Comparison of ENCODE assay signal across 36 cellular contexts in the genomic region with DNA sequence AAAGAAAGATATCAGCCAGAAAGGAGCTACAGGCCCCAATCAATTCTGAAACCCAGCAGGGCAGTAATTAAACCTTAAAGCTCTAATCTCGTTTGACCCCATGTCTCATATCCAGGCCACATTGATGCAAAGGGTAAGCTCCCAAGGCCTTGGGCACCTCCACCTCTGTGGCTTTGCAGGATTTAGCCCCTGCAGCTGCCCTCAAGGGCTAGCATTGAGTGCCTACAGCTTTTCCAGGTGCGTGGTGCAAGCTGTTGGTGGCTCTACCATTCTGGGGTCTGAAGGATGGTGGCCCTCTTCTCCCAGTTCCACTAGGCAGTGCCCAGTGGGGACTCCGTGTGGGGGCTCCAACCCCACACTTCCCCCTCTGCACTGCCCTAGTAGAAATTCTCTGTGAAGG.
"Had no signal": no experiment of that assay in that cellular context is flagged by ENCODE, and none has a peak within 500 bp of the region (broad histone marks: within the 10 kb centered on the region; RNA-seq: fewer than 3 reads in every experiment).

No MANE protein-coding gene starts in this region.

- H3K9me3 ChIP-seq: ascending aorta had no signal

- H3K27me3 ChIP-seq: ascending aorta, cardiac muscle cell had no signal

- H3K9me3 Mint-ChIP-seq: activated T-helper 1 cell treated with anti-CD3 and anti-CD28 coated beads, Interleukin-12 subunit alpha, Interleukin-12 subunit beta, Interleukin-2, Interleukin-4 antibody, amounts not matched to agents 30 ng/mL and 10 ng/mL and 1 ng/mL, durations not matched to agents 14 hours and 24 hours and 36 hours had no signal

- ATAC-seq: activated CD8-positive, alpha-beta T cell treated with anti-CD3 and anti-CD28 coated beads for 36 hours; activated naive CD8-positive, alpha-beta T cell treated with anti-CD3 and anti-CD28 coated beads, Interleukin-2, amount 50 U/mL, for 24 hours; activated T-cell treated with anti-CD3 and anti-CD28 coated beads, Interleukin-2, amount 50 U/mL, for 4 hours; activated T-cell treated with anti-CD3 and anti-CD28 coated beads, Interleukin-2, amount 50 U/mL, for 72 hours; activated T-helper 17 cell treated with anti-CD3 and anti-CD28 coated beads, Interleukin-2, amount 50 U/mL, for 72 hours had no signal

- H3K4me1 ChIP-seq: ascending aorta had no signal

- H3K27ac Mint-ChIP-seq: activated B cell treated with CpG ODN at 0.5 μM for 24 hours; activated CD4-positive, alpha-beta memory T cell treated with anti-CD3 and anti-CD28 coated beads for 36 hours; activated CD4-positive, alpha-beta T cell treated with anti-CD3 and anti-CD28 coated beads, Interleukin-2, amount 10 ng/mL, durations not matched to agents 24 days and 14 days; activated CD8-positive, alpha-beta T cell treated with anti-CD3 and anti-CD28 coated beads for 36 hours; activated naive CD4-positive, alpha-beta T cell treated with anti-CD3 and anti-CD28 coated beads for 36 hours; activated naive CD8-positive, alpha-beta T cell; activated naive CD8-positive, alpha-beta T cell treated with anti-CD3 and anti-CD28 coated beads, Interleukin-2, amount 10 ng/mL, durations not matched to agents 7 days and 5 days; activated naive CD8-positive, alpha-beta T cell treated with anti-CD3 and anti-CD28 coated beads, Interleukin-2, amount 50 U/mL, for 24 hours; activated T-cell treated with anti-CD3 and anti-CD28 coated beads, Interleukin-2, amount 50 U/mL, for 72 hours; activated T-helper 1 cell treated with anti-CD3 and anti-CD28 coated beads, Interleukin-12 subunit alpha, Interleukin-12 subunit beta, Interleukin-2, Interleukin-4 antibody, amounts not matched to agents 30 ng/mL and 10 ng/mL and 1 ng/mL, durations not matched to agents 14 hours and 24 hours and 36 hours; activated T-helper 17 cell treated with anti-CD3 and anti-CD28 coated beads, Interleukin-2, amount 50 U/mL, for 72 hours; brain; T-helper 1 cell treated with Interleukin-12 subunit alpha and Interleukin-12 subunit beta and Interleukin-4 antibody, amounts not matched to agents 30 μg/mL and 1 μg/mL, for 36 hours; T-helper 2 cell treated with Interferon-gamma antibody and Interleukin-4, amounts not matched to agents 5 μg/mL and 100 μg/mL, for 36 hours had no signal

- H3K4me1 Mint-ChIP-seq: activated B cell treated with CpG ODN at 0.5 μM for 24 hours; activated CD4-positive, alpha-beta T cell treated with anti-CD3 and anti-CD28 coated beads, Interleukin-2, amount 10 ng/mL, durations not matched to agents 24 days and 14 days; activated naive CD8-positive, alpha-beta T cell treated with anti-CD3 and anti-CD28 coated beads, Interleukin-2, amount 10 ng/mL, durations not matched to agents 7 days and 5 days; activated naive CD8-positive, alpha-beta T cell treated with anti-CD3 and anti-CD28 coated beads, Interleukin-2, amount 50 U/mL, for 24 hours; activated T-helper 17 cell treated with anti-CD3 and anti-CD28 coated beads, Interleukin-2, amount 50 U/mL, for 72 hours; brain had no signal

- H3K36me3 Mint-ChIP-seq: activated CD4-positive, alpha-beta memory T cell treated with anti-CD3 and anti-CD28 coated beads for 36 hours; activated naive CD8-positive, alpha-beta T cell treated with anti-CD3 and anti-CD28 coated beads, Interleukin-2, amount 10 ng/mL, durations not matched to agents 7 days and 5 days; brain had no signal

- H3K4me3 Mint-ChIP-seq: activated B cell treated with CpG ODN at 0.5 μM for 24 hours; activated CD4-positive, alpha-beta memory T cell treated with anti-CD3 and anti-CD28 coated beads for 36 hours; activated CD4-positive, alpha-beta T cell treated with anti-CD3 and anti-CD28 coated beads, Interleukin-2, amount 10 ng/mL, durations not matched to agents 24 days and 14 days; activated CD8-positive, alpha-beta T cell treated with anti-CD3 and anti-CD28 coated beads for 36 hours; activated naive CD4-positive, alpha-beta T cell treated with anti-CD3 and anti-CD28 coated beads for 36 hours; activated naive CD8-positive, alpha-beta T cell; activated naive CD8-positive, alpha-beta T cell treated with anti-CD3 and anti-CD28 coated beads, Interleukin-2, amount 10 ng/mL, durations not matched to agents 7 days and 5 days; activated naive CD8-positive, alpha-beta T cell treated with anti-CD3 and anti-CD28 coated beads, Interleukin-2, amount 50 U/mL, for 24 hours; activated T-cell treated with anti-CD3 and anti-CD28 coated beads, Interleukin-2, amount 50 U/mL, for 4 hours; activated T-cell treated with anti-CD3 and anti-CD28 coated beads, Interleukin-2, amount 50 U/mL, for 72 hours; activated T-helper 1 cell treated with anti-CD3 and anti-CD28 coated beads, Interleukin-12 subunit alpha, Interleukin-12 subunit beta, Interleukin-2, Interleukin-4 antibody, amounts not matched to agents 30 ng/mL and 10 ng/mL and 1 ng/mL, durations not matched to agents 14 hours and 24 hours and 36 hours; activated T-helper 17 cell treated with anti-CD3 and anti-CD28 coated beads, Interleukin-2, amount 50 U/mL, for 72 hours; brain; T-helper 1 cell treated with Interleukin-12 subunit alpha and Interleukin-12 subunit beta and Interleukin-4 antibody, amounts not matched to agents 30 μg/mL and 1 μg/mL, for 36 hours; T-helper 2 cell treated with Interferon-gamma antibody and Interleukin-4, amounts not matched to agents 5 μg/mL and 100 μg/mL, for 36 hours had no signal

- DNase-seq: activated B cell treated with CpG ODN at 0.5 μM for 24 hours; activated CD4-positive, alpha-beta memory T cell treated with anti-CD3 and anti-CD28 coated beads for 36 hours; activated CD4-positive, alpha-beta T cell treated with anti-CD3 and anti-CD28 coated beads for 4 hours; activated CD4-positive, alpha-beta T cell treated with anti-CD3 and anti-CD28 coated beads, Interleukin-2, amount 10 ng/mL, durations not matched to agents 24 days and 14 days; activated CD4-positive, alpha-beta T cell treated with anti-CD3 and anti-CD28 coated beads, Interleukin-2, amount 50 U/mL, for 1 hour; activated CD4-positive, alpha-beta T cell treated with anti-CD3 and anti-CD28 coated beads, Interleukin-2, amount 50 U/mL, for 4 hours; activated CD4-positive, CD25-positive, alpha-beta regulatory T cell treated with anti-CD3 and anti-CD28 coated beads, Interleukin-2, amount 50 U/mL, for 72 hours; activated CD8-positive, alpha-beta memory T cell treated with anti-CD3 and anti-CD28 coated beads, Interleukin-2, amount 50 U/mL, for 4 hours; activated CD8-positive, alpha-beta T cell treated with anti-CD3 and anti-CD28 coated beads for 36 hours; activated effector memory CD4-positive, alpha-beta T cell treated with anti-CD3 and anti-CD28 coated beads, Interleukin-2, amount 50 U/mL, for 16 hours; activated gamma-delta T cell treated with Interleukin-2 at 50 U/mL for 16 hours; activated naive CD4-positive, alpha-beta T cell; activated naive CD4-positive, alpha-beta T cell treated with anti-CD3 and anti-CD28 coated beads for 36 hours; activated naive CD4-positive, alpha-beta T cell treated with anti-CD3 and anti-CD28 coated beads, Interleukin-2, amount 50 U/mL, for 16 hours; activated naive CD8-positive, alpha-beta T cell treated with anti-CD3 and anti-CD28 coated beads, Interleukin-2, amount 10 ng/mL, durations not matched to agents 7 days and 5 days; activated naive CD8-positive, alpha-beta T cell treated with anti-CD3 and anti-CD28 coated beads, Interleukin-2, amount 50 U/mL, for 24 hours; activated T-cell treated with anti-CD3 and anti-CD28 coated beads for 4 hours; activated T-cell treated with anti-CD3 and anti-CD28 coated beads, Interleukin-2, amount 50 U/mL, for 1 hour; activated T-cell treated with anti-CD3 and anti-CD28 coated beads, Interleukin-2, amount 50 U/mL, for 4 hours; activated T-cell treated with anti-CD3 and anti-CD28 coated beads, Interleukin-2, amount 50 U/mL, for 72 hours; amygdala; anterior cingulate cortex; central memory CD4-positive, alpha-beta T cell; SW 1271; T-helper 1 cell; T-helper 2 cell; T-helper 9 cell had no signal

- H3K36me3 ChIP-seq: ascending aorta, cardiac muscle cell had no signal

- H3K4me3 ChIP-seq: ascending aorta, cardiac muscle cell had no signal

- H3K27me3 Mint-ChIP-seq: activated B cell treated with CpG ODN at 0.5 μM for 24 hours; activated CD4-positive, alpha-beta T cell treated with anti-CD3 and anti-CD28 coated beads, Interleukin-2, amount 10 ng/mL, durations not matched to agents 24 days and 14 days; activated naive CD8-positive, alpha-beta T cell had no signal

- H3K27ac ChIP-seq: ascending aorta, cardiac muscle cell, VCaP had no signal
